Comparison of ENCODE assay signal across 24 cellular contexts in genomic region chr12:46475972-46476645, GRCh38.
DNase-seq lines count a peak whose midpoint lies in the region; ATAC-seq lines count a peak whose summit lies in the region.
"Had no signal": no experiment of that assay in that cellular context is flagged by ENCODE, and none has a peak within 500 bp of the region (broad histone marks: within the 10 kb centered on the region; RNA-seq: fewer than 3 reads in every experiment).

No MANE protein-coding gene starts in this region.

- no peak for DNase-seq in activated naive CD4-positive, alpha-beta T cell treated with anti-CD3 and anti-CD28 coated beads, Interleukin-2, amount 10 ng/mL, durations not matched to agents 7 days and 5 days
- DNase-seq in SJSA1 (ENCODE audit: low read depth in 1 of 2, low spot score in 2 of 2) (peak; percentile 50 to 77), myocyte (ENCODE audit: low read depth) (peak; percentile 76), DMS153 (lab: John Stamatoyannopoulos, UW) (no peak)
- DNase-seq in activated T-helper 1 cell treated with anti-CD3 and anti-CD28 coated beads, Interleukin-12 subunit alpha, Interleukin-12 subunit beta, Interleukin-2, Interleukin-4 antibody, amounts not matched to agents 30 ng/mL and 10 ng/mL and 1 ng/mL, durations not matched to agents 14 hours and 24 hours and 36 hours (ENCODE audit: low spot score), result no peak
- DNase-seq: ACHN; BE2C; Calu3; CD8-positive, alpha-beta memory T cell; DND-41; KG1; NCI-H1092; NCI-H1417 treated with DMSO at 0.1 percent for 48 hours; NCI-H1694 treated with DMSO at 0.1 percent for 48 hours; NCI-H2081; NCI-H2227 treated with DMSO at 0.1 percent for 48 hours; NCI-H526 treated with DMSO at 0.1 percent for 48 hours; SIG-M5; SK-N-SH had no signal

- no peak overlapping the region for H3K27ac ChIP-seq in SJSA1

- H3K4me1 ChIP-seq in SJSA1 (replicated peaks), result peaks cover 37% of the 10 kb centered on the region
- H3K4me1 ChIP-seq: HAP-1 had no signal

- H3K4me3 ChIP-seq in SJSA1, result no peak overlapping the region
- H3K4me3 ChIP-seq: GM23338, HAP-1 had no signal

- H3K27me3 ChIP-seq in SJSA1 (replicated peaks), result no peaks in the 10 kb centered on the region
- H3K27me3 ChIP-seq: BE2C had no signal

- H3K36me3 Mint-ChIP-seq in activated naive CD4-positive, alpha-beta T cell treated with anti-CD3 and anti-CD28 coated beads, Interleukin-2, amount 50 U/mL, for 24 hours, result peaks cover 2% of the 10 kb centered on the region
- peaks cover 23% of the 10 kb centered on the region for H3K36me3 Mint-ChIP-seq in activated naive CD4-positive, alpha-beta T cell treated with anti-CD3 and anti-CD28 coated beads, Interleukin-2, amount 10 ng/mL, durations not matched to agents 7 days and 5 days
- H3K36me3 Mint-ChIP-seq in activated T-helper 1 cell treated with anti-CD3 and anti-CD28 coated beads, Interleukin-12 subunit alpha, Interleukin-12 subunit beta, Interleukin-2, Interleukin-4 antibody, amounts not matched to agents 30 ng/mL and 10 ng/mL and 1 ng/mL, durations not matched to agents 14 hours and 24 hours and 36 hours (ENCODE audit: low read depth), result peaks cover 11% of the 10 kb centered on the region
- H3K36me3 Mint-ChIP-seq: CD14-positive monocyte had no signal

- CTCF ChIA-PET in activated naive CD4-positive, alpha-beta T cell treated with anti-CD3 and anti-CD28 coated beads, Interleukin-2, amount 10 ng/mL, durations not matched to agents 7 days and 5 days (lab: Charles Lee), result interaction anchor here (0.9 to 1.2 kb wide), 3 partner anchors 8 to 86 kb away, joined by 3 to 4 read pairs (median 4); no protein-coding TSS in a partner anchor

- intact Hi-C loops in activated T-helper 1 cell treated with anti-CD3 and anti-CD28 coated beads, Interleukin-12 subunit alpha, Interleukin-12 subunit beta, Interleukin-2, Interleukin-4 antibody, amounts not matched to agents 30 ng/mL and 10 ng/mL and 1 ng/mL, durations not matched to agents 14 hours and 24 hours and 36 hours (cut with micrococcal nuclease), result no loop called here

- 0 out of 2 replicates have a peak, but pooled peaks cover 3% of the 10 kb centered on the region for H3K9me3 ChIP-seq in SJSA1 (replicated peaks)
- H3K9me3 ChIP-seq: BE2C, HAP-1, SK-N-SH had no signal

- no peak overlapping the region for H3K4me3 Mint-ChIP-seq in activated naive CD4-positive, alpha-beta T cell treated with anti-CD3 and anti-CD28 coated beads, Interleukin-2, amount 50 U/mL, for 24 hours
- H3K4me3 Mint-ChIP-seq in activated naive CD4-positive, alpha-beta T cell treated with anti-CD3 and anti-CD28 coated beads, Interleukin-2, amount 10 ng/mL, durations not matched to agents 7 days and 5 days, result no peak overlapping the region
- H3K4me3 Mint-ChIP-seq in activated T-helper 1 cell treated with anti-CD3 and anti-CD28 coated beads, Interleukin-12 subunit alpha, Interleukin-12 subunit beta, Interleukin-2, Interleukin-4 antibody, amounts not matched to agents 30 ng/mL and 10 ng/mL and 1 ng/mL, durations not matched to agents 14 hours and 24 hours and 36 hours, result no peak overlapping the region
- H3K4me3 Mint-ChIP-seq: CD14-positive monocyte; CD8-positive, alpha-beta memory T cell; GM23338 had no signal

- no peaks in the 10 kb centered on the region for H3K9me3 Mint-ChIP-seq in activated naive CD4-positive, alpha-beta T cell treated with anti-CD3 and anti-CD28 coated beads, Interleukin-2, amount 50 U/mL, for 24 hours
- no peaks in the 10 kb centered on the region for H3K9me3 Mint-ChIP-seq in activated naive CD4-positive, alpha-beta T cell treated with anti-CD3 and anti-CD28 coated beads, Interleukin-2, amount 10 ng/mL, durations not matched to agents 7 days and 5 days
- H3K9me3 Mint-ChIP-seq in activated T-helper 1 cell treated with anti-CD3 and anti-CD28 coated beads, Interleukin-12 subunit alpha, Interleukin-12 subunit beta, Interleukin-2, Interleukin-4 antibody, amounts not matched to agents 30 ng/mL and 10 ng/mL and 1 ng/mL, durations not matched to agents 14 hours and 24 hours and 36 hours, result no peaks in the 10 kb centered on the region
- H3K9me3 Mint-ChIP-seq: CD14-positive monocyte; CD8-positive, alpha-beta memory T cell; GM23338 had no signal

- peak overlapping the region; percentile 3 for H3K27ac Mint-ChIP-seq in activated naive CD4-positive, alpha-beta T cell treated with anti-CD3 and anti-CD28 coated beads, Interleukin-2, amount 50 U/mL, for 24 hours
- no peak overlapping the region for H3K27ac Mint-ChIP-seq in activated naive CD4-positive, alpha-beta T cell treated with anti-CD3 and anti-CD28 coated beads, Interleukin-2, amount 10 ng/mL, durations not matched to agents 7 days and 5 days
- H3K27ac Mint-ChIP-seq in activated T-helper 1 cell treated with anti-CD3 and anti-CD28 coated beads, Interleukin-12 subunit alpha, Interleukin-12 subunit beta, Interleukin-2, Interleukin-4 antibody, amounts not matched to agents 30 ng/mL and 10 ng/mL and 1 ng/mL, durations not matched to agents 14 hours and 24 hours and 36 hours, result no peak overlapping the region
- H3K27ac Mint-ChIP-seq: GM23338 had no signal

- no peaks in the 10 kb centered on the region for H3K36me3 ChIP-seq in SJSA1
- H3K36me3 ChIP-seq: BE2C, HAP-1 had no signal

- no peaks in the 10 kb centered on the region for H3K27me3 Mint-ChIP-seq in activated naive CD4-positive, alpha-beta T cell treated with anti-CD3 and anti-CD28 coated beads, Interleukin-2, amount 50 U/mL, for 24 hours
- H3K27me3 Mint-ChIP-seq in activated naive CD4-positive, alpha-beta T cell treated with anti-CD3 and anti-CD28 coated beads, Interleukin-2, amount 10 ng/mL, durations not matched to agents 7 days and 5 days, result no peaks in the 10 kb centered on the region
- no peaks in the 10 kb centered on the region for H3K27me3 Mint-ChIP-seq in activated T-helper 1 cell treated with anti-CD3 and anti-CD28 coated beads, Interleukin-12 subunit alpha, Interleukin-12 subunit beta, Interleukin-2, Interleukin-4 antibody, amounts not matched to agents 30 ng/mL and 10 ng/mL and 1 ng/mL, durations not matched to agents 14 hours and 24 hours and 36 hours (ENCODE audit: insufficient read depth)
- H3K27me3 Mint-ChIP-seq: CD8-positive, alpha-beta memory T cell had no signal

- no peak for ATAC-seq in GM19467 (IDR thresholded peaks at IDR 0.05; ENCODE audit: unreplicated experiment)
- ATAC-seq: GM23338 had no signal

- H3K4me1 Mint-ChIP-seq in activated naive CD4-positive, alpha-beta T cell treated with anti-CD3 and anti-CD28 coated beads, Interleukin-2, amount 50 U/mL, for 24 hours, result peaks cover 6% of the 10 kb centered on the region
- peaks cover 22% of the 10 kb centered on the region for H3K4me1 Mint-ChIP-seq in activated naive CD4-positive, alpha-beta T cell treated with anti-CD3 and anti-CD28 coated beads, Interleukin-2, amount 10 ng/mL, durations not matched to agents 7 days and 5 days
- peaks cover 27% of the 10 kb centered on the region for H3K4me1 Mint-ChIP-seq in activated T-helper 1 cell treated with anti-CD3 and anti-CD28 coated beads, Interleukin-12 subunit alpha, Interleukin-12 subunit beta, Interleukin-2, Interleukin-4 antibody, amounts not matched to agents 30 ng/mL and 10 ng/mL and 1 ng/mL, durations not matched to agents 14 hours and 24 hours and 36 hours (ENCODE audit: low read depth)

Comparison
In these comparisons a context has a peak if more than half of its experiments do, and no peak if none do; other contexts are left out.
1. DNase-seq: peak in SJSA1 (2 of 2) and myocyte (single experiment); none in activated naive CD4-positive, alpha-beta T cell treated with anti-CD3 and anti-CD28 coated beads, Interleukin-2, amount 10 ng/mL, durations not matched to agents 7 days and 5 days (single experiment), activated T-helper 1 cell treated with anti-CD3 and anti-CD28 coated beads, Interleukin-12 subunit alpha, Interleukin-12 subunit beta, Interleukin-2, Interleukin-4 antibody, amounts not matched to agents 30 ng/mL and 10 ng/mL and 1 ng/mL, durations not matched to agents 14 hours and 24 hours and 36 hours (single experiment) and DMS153 (single experiment).